ENCODE assay signal across 19 cellular contexts in the genomic region with DNA sequence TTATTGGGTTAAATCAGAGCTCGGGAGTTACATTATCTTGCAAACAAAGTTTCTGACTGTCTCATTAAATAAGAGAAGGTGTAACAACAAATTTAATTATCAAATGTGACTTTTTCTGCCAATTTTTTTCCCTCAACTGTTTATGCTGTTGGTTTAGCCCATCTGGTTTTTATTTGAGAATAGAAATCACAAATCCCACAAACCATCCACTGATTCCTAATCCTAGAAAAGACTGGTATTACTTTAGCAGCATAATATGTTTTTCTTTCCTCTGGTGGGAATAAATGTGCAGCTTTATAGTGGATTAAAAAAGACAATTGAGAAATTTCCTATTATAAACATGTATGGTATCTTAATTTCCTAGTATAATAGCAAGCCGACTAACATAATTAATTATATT.
DNase-seq lines count a peak whose midpoint lies in the region; ATAC-seq and TF ChIP-seq lines count a peak whose summit lies in the region.
"Had no signal": no experiment of that assay in that cellular context is flagged by ENCODE, and none has a peak within 500 bp of the region (broad histone marks: within the 10 kb centered on the region; RNA-seq: fewer than 3 reads in every experiment).

No MANE protein-coding gene starts in this region.

- H3K36me3 ChIP-seq in aorta (ENCODE audit: control insufficient read depth in 1 of 2, insufficient read depth in 2 of 2, low read length in 1 of 2), result no peaks in the 10 kb centered on the region
- H3K36me3 ChIP-seq: BE2C had no signal

- no peak overlapping the region for H3K4me3 ChIP-seq in AG10803 (ENCODE audit: low read length)
- no peak overlapping the region for H3K4me3 ChIP-seq in fibroblast of mammary gland (ENCODE audit: control insufficient read depth, low read depth, low read length)
- H3K4me3 ChIP-seq in aorta (ENCODE audit: low read length in 2 of 2), result no peak overlapping the region
- H3K4me3 ChIP-seq: GM23248 had no signal

- peaks cover 2% of the 10 kb centered on the region for H3K9me3 ChIP-seq in aorta (ENCODE audit: control insufficient read depth, low read length)
- H3K9me3 ChIP-seq: BE2C had no signal

- ATAC-seq in HG03439 (IDR thresholded peaks at IDR 0.05; ENCODE audit: unreplicated experiment) (no peak), aorta (ENCODE audit: low FRiP score) (no peak), GM18517 (IDR thresholded peaks at IDR 0.05; ENCODE audit: unreplicated experiment) (no peak)
- ATAC-seq: CD8-positive, alpha-beta T cell; HCT116 had no signal

- 49 to 52% methylated on average over 2 of the region's 2 CpGs for WGBS in aorta, 2 donors

- DNase-seq in AG10803 (ENCODE audit: low read depth), result peak; percentile 36
- DNase-seq in NCI-H1694 treated with DMSO at 0.1 percent for 48 hours (lab: John Stamatoyannopoulos, UW), result peak; percentile 25
- DNase-seq in dedifferentiated amniotic fluid mesenchymal stem cell (ENCODE audit: extremely low spot score), result peak; percentile 27
- peak; percentile 15 for DNase-seq in fibroblast of mammary gland (ENCODE audit: low read depth)
- no peak for DNase-seq in posterior vena cava (ENCODE audit: low spot score)
- no peak for DNase-seq in aorta
- DNase-seq: 8988T; BE2C; CD8-positive, alpha-beta T cell; COR-L47; DMS153; DMS79 treated with DMSO at 0.1 percent for 48 hours; GDM1; GM23248; IMR-90 had no signal

- H3K27me3 ChIP-seq in aorta (ENCODE audit: control insufficient read depth in 1 of 2, insufficient read depth in 2 of 2, low read length in 1 of 2), result no peaks in the 10 kb centered on the region
- H3K27me3 ChIP-seq: BE2C had no signal

- H3K27ac ChIP-seq in aorta (ENCODE audit: low read depth in 1 of 2, low read length in 2 of 2), result no peak overlapping the region
- H3K27ac ChIP-seq: C4-2B, GM23248 had no signal

- intact Hi-C loops in posterior vena cava (cut with DNase I), result no loop called here
- intact Hi-C loops in aorta (cut with DNase I), result no loop called here

- TF ChIP-seq CTCF in AG10803 (conservative IDR thresholded peaks at IDR 0.05; ENCODE audit: low read length) (no peak), fibroblast of mammary gland (conservative IDR thresholded peaks at IDR 0.05; ENCODE audit: control insufficient read depth, insufficient read depth, low read depth, low read length) (no peak)

- H3K4me1 ChIP-seq in aorta (ENCODE audit: control insufficient read depth in 1 of 2, insufficient read depth in 2 of 2, low read length in 2 of 2), result no peaks in the 10 kb centered on the region

Comparison
In these comparisons a context has a peak if more than half of its experiments do, and no peak if none do; other contexts are left out.
1. DNase-seq: peak in AG10803 (single experiment), NCI-H1694 treated with DMSO at 0.1 percent for 48 hours (single experiment), dedifferentiated amniotic fluid mesenchymal stem cell (single experiment) and fibroblast of mammary gland (single experiment); none in posterior vena cava (single experiment) and aorta (0 of 2).